Comparison of ENCODE assay signal across 1 cellular context in the genomic region with DNA sequence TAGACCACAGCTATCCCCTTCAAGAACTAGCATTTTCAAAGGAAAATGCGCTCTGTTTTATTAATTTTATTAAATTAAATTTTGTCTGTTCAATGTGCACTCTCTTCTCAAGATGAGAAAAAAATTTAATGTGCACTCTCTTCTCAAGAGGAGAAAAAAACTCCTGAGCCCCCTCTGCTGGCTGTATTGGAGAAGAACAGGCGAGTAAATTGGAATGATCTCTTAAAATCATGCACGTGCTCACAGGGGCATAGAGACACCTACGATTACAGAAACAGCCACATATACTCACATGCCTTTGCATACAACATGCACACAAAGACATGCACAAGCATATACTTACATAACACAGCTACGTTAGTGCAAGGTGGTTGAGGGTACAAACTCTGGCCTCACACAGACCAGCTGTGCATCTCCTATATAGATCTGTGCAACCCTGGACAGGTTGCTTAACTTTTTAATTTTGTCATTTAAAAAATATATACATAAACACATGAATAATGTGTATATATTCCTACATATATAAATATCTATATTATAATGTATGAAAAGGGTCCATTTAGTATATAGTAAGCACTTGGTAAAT.
TF ChIP-seq lines count a peak whose summit lies in the region.

No MANE protein-coding gene starts in this region.

TF ChIP-seq in H1, 55 proteins besides CTCF, POLR2A, EP300 and RAD21:
- TF ChIP-seq TEAD4 (IDR thresholded peaks at IDR 0.05; ENCODE audit: low read depth, low read length): no peak
- TF ChIP-seq, protein P1, sequence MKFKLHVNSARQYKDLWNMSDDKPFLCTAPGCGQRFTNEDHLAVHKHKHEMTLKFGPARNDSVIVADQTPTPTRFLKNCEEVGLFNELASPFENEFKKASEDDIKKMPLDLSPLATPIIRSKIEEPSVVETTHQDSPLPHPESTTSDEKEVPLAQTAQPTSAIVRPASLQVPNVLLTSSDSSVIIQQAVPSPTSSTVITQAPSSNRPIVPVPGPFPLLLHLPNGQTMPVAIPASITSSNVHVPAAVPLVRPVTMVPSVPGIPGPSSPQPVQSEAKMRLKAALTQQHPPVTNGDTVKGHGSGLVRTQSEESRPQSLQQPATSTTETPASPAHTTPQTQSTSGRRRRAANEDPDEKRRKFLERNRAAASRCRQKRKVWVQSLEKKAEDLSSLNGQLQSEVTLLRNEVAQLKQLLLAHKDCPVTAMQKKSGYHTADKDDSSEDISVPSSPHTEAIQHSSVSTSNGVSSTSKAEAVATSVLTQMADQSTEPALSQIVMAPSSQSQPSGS (IDR thresholded peaks at IDR 0.05; ENCODE audit: low read length): no peak
- no peak for TF ChIP-seq EGR1 (IDR thresholded peaks at IDR 0.05; ENCODE audit: borderline replicate concordance, low read depth, low read length)
- TF ChIP-seq CBX5 (IDR thresholded peaks at IDR 0.05; ENCODE audit: low read depth, low read length): no peak
- TF ChIP-seq BRCA1 (IDR thresholded peaks at IDR 0.05; ENCODE audit: low read depth, low read length): no peak
- no peak for TF ChIP-seq POU5F1 (IDR thresholded peaks at IDR 0.05; ENCODE audit: low read depth, low read length)
- no peak for TF ChIP-seq CEBPB (IDR thresholded peaks at IDR 0.05; ENCODE audit: low read depth, low read length)
- no peak for TF ChIP-seq SRF (IDR thresholded peaks at IDR 0.05; ENCODE audit: low read depth, low read length)
- TF ChIP-seq EZH2 (IDR thresholded peaks at IDR 0.05; ENCODE audit: low read depth, low read length, severe bottlenecking): no peak
- TF ChIP-seq POLR2AphosphoS5 (IDR thresholded peaks at IDR 0.05; ENCODE audit: low read depth, low read length): no peak
- TF ChIP-seq, protein P2, sequence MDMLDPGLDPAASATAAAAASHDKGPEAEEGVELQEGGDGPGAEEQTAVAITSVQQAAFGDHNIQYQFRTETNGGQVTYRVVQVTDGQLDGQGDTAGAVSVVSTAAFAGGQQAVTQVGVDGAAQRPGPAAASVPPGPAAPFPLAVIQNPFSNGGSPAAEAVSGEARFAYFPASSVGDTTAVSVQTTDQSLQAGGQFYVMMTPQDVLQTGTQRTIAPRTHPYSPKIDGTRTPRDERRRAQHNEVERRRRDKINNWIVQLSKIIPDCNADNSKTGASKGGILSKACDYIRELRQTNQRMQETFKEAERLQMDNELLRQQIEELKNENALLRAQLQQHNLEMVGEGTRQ (IDR thresholded peaks at IDR 0.05; ENCODE audit: low read length): no peak
- no peak for TF ChIP-seq CREB1 (IDR thresholded peaks at IDR 0.05)
- TF ChIP-seq HDAC6 (IDR thresholded peaks at IDR 0.05; ENCODE audit: low read depth, low read length): no peak
TF ChIP-seq in H1: peak in this region for 0.
